Comparison of ENCODE assay signal across 8 cellular contexts in the genomic region with DNA sequence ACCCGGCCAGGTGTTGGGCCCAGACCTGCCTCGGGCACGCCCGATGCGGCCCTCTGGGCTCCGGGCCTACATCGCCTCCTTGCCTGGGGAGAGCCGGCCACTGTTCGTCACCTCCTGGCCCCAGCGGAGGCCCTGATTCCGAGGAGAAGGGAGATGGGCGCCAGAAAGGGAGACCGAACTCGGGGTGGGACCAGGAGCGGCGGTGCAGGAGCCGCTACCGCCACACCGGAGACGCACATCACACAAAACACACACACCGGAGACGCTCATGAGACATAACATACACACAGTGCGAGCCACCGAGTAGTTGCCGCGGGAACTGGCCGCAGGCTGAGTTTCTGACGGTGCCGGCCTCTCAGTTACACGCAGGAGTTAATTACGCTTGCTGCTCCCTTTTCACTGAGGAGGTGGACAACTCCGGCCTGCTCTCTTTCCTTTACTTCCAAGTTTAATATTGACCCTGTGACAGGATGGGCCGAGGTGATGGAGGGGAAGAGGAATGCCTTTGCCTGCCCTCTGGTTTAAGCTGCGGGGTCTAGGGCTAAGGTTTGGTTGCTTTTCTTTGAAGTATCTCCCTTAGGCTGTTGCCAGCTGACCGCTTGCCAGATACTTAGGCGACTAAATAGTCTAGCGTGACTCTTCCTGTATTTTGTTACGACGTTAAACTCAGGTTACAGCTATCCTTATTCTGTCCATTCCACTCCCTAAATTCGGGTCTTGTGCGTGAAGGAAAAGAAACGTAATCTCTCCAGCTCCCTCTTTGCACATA. TPM values are rescaled to one million over a fixed set of nuclear protein-coding genes. Genes with fewer than 3 reads are reported as not detected.
DNase-seq lines count a peak whose midpoint lies in the region; ATAC-seq, FAIRE-seq and TF ChIP-seq lines count a peak whose summit lies in the region.

No MANE protein-coding gene starts in this region.

- WGBS in GM12878 (ENCODE audit: insufficient coverage, insufficient replicate concordance, low lambda C conversion rate, missing lambda C conversion rate): under 1% methylated on average over 40 of the region's 42 CpGs

- H3K9me2 ChIP-seq in PC-3 (replicated peaks; ENCODE audit: low read length): no peaks in the 10 kb centered on the region

- in situ Hi-C loops in GM12878 (cut with MboI): no loop called here

- H2AFZ ChIP-seq in PC-3 (ENCODE audit: low read length) (peak overlapping the region; percentile 90), GM12878 (ENCODE audit: control insufficient read depth, low read depth, low read length) (peak overlapping the region; percentile 47)

- peak; percentile 38 for ATAC-seq in GM21360 (IDR thresholded peaks at IDR 0.05; ENCODE audit: unreplicated experiment)
- peak; percentile 35 for ATAC-seq in HG03571 (IDR thresholded peaks at IDR 0.05; ENCODE audit: unreplicated experiment)
- peak; percentile 58 for ATAC-seq in PC-3
- ATAC-seq in GM12878: peak; percentile 74

- no peaks in the 10 kb centered on the region for H3F3A ChIP-seq in PC-3 (ENCODE audit: low read length, unreplicated experiment)

- TF ChIP-seq RAD21 in GM12878 (IDR thresholded peaks at IDR 0.05; ENCODE audit: insufficient read depth, low read depth, low read length): no peak

- peak overlapping the region; percentile 85 for H3K27ac ChIP-seq in PC-3 (ENCODE audit: low read length)
- peak overlapping the region; percentile 88 for H3K27ac ChIP-seq in GM12878 (ENCODE audit: control insufficient read depth, insufficient read depth)
- H3K27ac ChIP-seq in iPS-18a (ENCODE audit: low read length): peak overlapping the region; percentile 76

- POLR2A ChIA-PET in PC-3 (lab: Charles Lee; ENCODE audit: unreplicated experiment): interaction anchor here (0.6 to 1.6 kb wide), 4 partner anchors 17 to 186 kb away, joined by 5 to 11 read pairs (median 7); a partner anchor contains a TSS
- POLR2A ChIA-PET in GM12878 (lab: Charles Lee): interaction anchor here (0.5 to 2.4 kb wide), 11 partner anchors 11 to 753 kb away, joined by 3 to 16 read pairs (median 5); a partner anchor contains a TSS

- H3K4me1 ChIP-seq in PC-3 (ENCODE audit: insufficient read depth, low read length) (peaks cover 19% of the 10 kb centered on the region), GM12878 (ENCODE audit: control insufficient read depth, insufficient read depth, low read length) (peaks cover 7% of the 10 kb centered on the region), iPS-18a (ENCODE audit: control insufficient read depth, low read depth, low read length) (peaks cover 12% of the 10 kb centered on the region)

- H3K9ac ChIP-seq in PC-3 (ENCODE audit: low read length) (peak overlapping the region; percentile 99), GM12878 (ENCODE audit: control insufficient read depth, insufficient read depth, low read length) (peak overlapping the region; percentile 88), iPS-18a (ENCODE audit: low read length) (peak overlapping the region; percentile 98)

- DNase-seq in ELF-1 (ENCODE audit: low read depth, low spot score) (peak; percentile 78), PC-3 (peak; percentile 73), GM12878 (ENCODE audit: low read depth, low spot score) (peak; percentile 2), skeletal muscle cell (ENCODE audit: low read depth) (no peak), OCI-M2 (lab: John Stamatoyannopoulos, UW; ENCODE audit: unreplicated experiment) (no peak)

- intact Hi-C loops in PC-3 (cut with micrococcal nuclease): loop anchor here (2.0 kb wide), 2 partner anchors 102 to 582 kb away; a partner anchor contains a TSS
- intact Hi-C loops in GM12878 (cut with micrococcal nuclease; ENCODE audit: unreplicated experiment): loop anchor here (1.0 to 2.0 kb wide), 4 partner anchors 14 to 103 kb away; a partner anchor contains a TSS

- SMC1A ChIA-PET in GM12878 (lab: Charles Lee; ENCODE audit: uncharacterized antibody, unreplicated experiment): interaction anchor here (1.2 to 1.6 kb wide), 4 partner anchors 9 to 104 kb away, joined by 3 to 5 read pairs (median 4); no protein-coding TSS in a partner anchor

- RAD21 ChIA-PET in GM12878 (lab: Charles Lee; ENCODE audit: unreplicated experiment): interaction anchor here (0.6 to 2.4 kb wide), 9 partner anchors 13 to 708 kb away, joined by 3 to 11 read pairs (median 5); a partner anchor contains a TSS

- H3K4me2 ChIP-seq in PC-3 (ENCODE audit: low read length) (peak overlapping the region; percentile 96), GM12878 (ENCODE audit: control insufficient read depth, insufficient read depth) (peak overlapping the region; percentile 71)

- FAIRE-seq in GM12878 (lab: Jason Lieb, UNC): no peak

- H3K79me2 ChIP-seq in PC-3 (ENCODE audit: low read length) (peaks cover 55% of the 10 kb centered on the region), GM12878 (ENCODE audit: control insufficient read depth, insufficient read depth, low read length) (peaks cover 53% of the 10 kb centered on the region)

- H4K20me1 ChIP-seq in PC-3 (ENCODE audit: low read length) (peaks cover 35% of the 10 kb centered on the region), GM12878 (ENCODE audit: control insufficient read depth, insufficient read depth) (no peaks in the 10 kb centered on the region)

- no peak for TF ChIP-seq EP300 in GM12878 (IDR thresholded peaks at IDR 0.05; ENCODE audit: borderline replicate concordance in 1 of 2, control insufficient read depth in 1 of 2, low read depth in 2 of 2, low read length in 2 of 2)

- TF ChIP-seq CTCF in PC-3 (conservative IDR thresholded peaks at IDR 0.05; ENCODE audit: low read depth, low read length) (no peak), GM12878 (IDR thresholded peaks at IDR 0.05 in 2 of 3, conservative IDR thresholded peaks at IDR 0.05 in 1 of 3; ENCODE audit: control insufficient read depth in 2 of 3, extremely low read depth in 1 of 3, insufficient read depth in 1 of 3, low read depth in 3 of 3, low read length in 3 of 3) (no peak)

- BruUV-seq in PC-3 (replicated peaks; lab: Mats Ljungman, UMichigan) (TSS peak; percentile 57), GM12878 (replicated peaks; lab: Mats Ljungman, UMichigan) (TSS peak; percentile 71)

- peak; percentile 45 for TF ChIP-seq POLR2A in GM12878 (IDR thresholded peaks at IDR 0.05; ENCODE audit: low read depth, low read length)

- H3K9me3 ChIP-seq in PC-3 (ENCODE audit: low read length): no peaks in the 10 kb centered on the region
- H3K9me3 ChIP-seq in GM12878 (replicated peaks; ENCODE audit: control insufficient read depth, insufficient read depth, low read length): no peaks in the 10 kb centered on the region
- no peaks in the 10 kb centered on the region for H3K9me3 ChIP-seq in iPS-18a (ENCODE audit: control insufficient read depth, low read depth, low read length)

- peak overlapping the region; percentile 95 for H3K4me3 ChIP-seq in PC-3 (ENCODE audit: low read length)
- peak overlapping the region; percentile 84 for H3K4me3 ChIP-seq in GM12878
- peak overlapping the region; percentile 92 for H3K4me3 ChIP-seq in iPS-18a (ENCODE audit: low read length)
- peak overlapping the region; percentile 91 for H3K4me3 ChIP-seq in skeletal muscle cell (ENCODE audit: low read depth, low read length)

- peaks cover 10% of the 10 kb centered on the region for H3K36me3 ChIP-seq in PC-3 (ENCODE audit: low read depth, low read length)
- peaks cover 0 to 5% of the 10 kb centered on the region in 2 experiments; a peak in 3 of 4 replicates for H3K36me3 ChIP-seq in GM12878 (ENCODE audit: control insufficient read depth in 2 of 2, insufficient read depth in 2 of 2, low read length in 1 of 2)
- H3K36me3 ChIP-seq in iPS-18a (ENCODE audit: control insufficient read depth, low read depth, low read length): peaks cover 12% of the 10 kb centered on the region

- CTCF ChIA-PET in PC-3 (lab: Charles Lee) (interaction anchor here (0.6 to 1.3 kb wide), 2 partner anchors 102 to 1059 kb away, joined by 3 to 9 read pairs; no protein-coding TSS in a partner anchor), GM12878 (lab: Yijun Ruan, JAX) (interaction anchor here (0.9 to 2.4 kb wide), 13 partner anchors 10 to 651 kb away, joined by 3 to 22 read pairs (median 4); a partner anchor contains a TSS)

- no peaks in the 10 kb centered on the region for H3K27me3 ChIP-seq in PC-3 (ENCODE audit: low read length)
- H3K27me3 ChIP-seq in GM12878 (replicated peaks in 1 of 2; ENCODE audit: control insufficient read depth in 2 of 2, insufficient read depth in 2 of 2, low read length in 1 of 2): no peaks in the 10 kb centered on the region
- no peaks in the 10 kb centered on the region for H3K27me3 ChIP-seq in iPS-18a (ENCODE audit: control insufficient read depth, insufficient read depth, low read length)

RNA-seq across cellular contexts. Expression of a gene that starts 0.6 kb away (rescaled TPM):
- total RNA-seq in PC-3 (2014; rRNA removed) (71.1 and 72.3 TPM in 2 replicates), GM12878 (2014; rRNA removed) (49.8 and 59.3 TPM in 2 replicates), GM12878 (2014; rRNA removed; fragmentation: Illumina TruSeq; extraction: Trizol) (94.4 and 101 TPM in 2 replicates), GM12878 (2021) (127 and 129 TPM in 2 replicates)
- total RNA-seq in GM12878 (2013; cell fraction: nucleolus; rRNA removed): 99.6 and 103 TPM in 2 replicates
- 59.1 TPM for polyA plus RNA-seq in GM12878 (2011; ENCODE audit: low read depth)
- polyA plus RNA-seq in GM12878 (2011; rRNA removed) (86.1 and 145 TPM in 2 replicates), GM12878 (2014; fragmentation: Illumina TruSeq; extraction: Trizol) (117 and 151 TPM in 2 replicates), GM12878 (2014; fragmentation: Nextera tagmentation; extraction: Ambion mirVana) (100 to 1,000 TPM; 101 to 142 TPM), GM12878 (2014; rRNA removed) (54.8 and 66.4 TPM in 2 replicates), GM12878 (2016; fragmentation: Nextera tagmentation; extraction: Ambion mirVana) (100 to 1,000 TPM; 162 to 179 TPM)
- polyA plus RNA-seq in GM12878 (2011; cell fraction: cytosol; rRNA removed): 23.7 and 26.7 TPM in 2 replicates
- 27.5 and 28.7 TPM in 2 replicates for polyA plus RNA-seq in GM12878 (2011; cell fraction: nucleus; rRNA removed)
- 69.9 and 94.2 TPM in 2 replicates for polyA plus RNA-seq in GM12878 (2012)
- polyA minus RNA-seq in GM12878 (2011; rRNA and poly(A)+ RNA removed): 17.0 and 24.1 TPM in 2 replicates
- 12.3 and 17.2 TPM in 2 replicates for polyA minus RNA-seq in GM12878 (2011; cell fraction: cytosol; rRNA and poly(A)+ RNA removed)
- polyA minus RNA-seq in GM12878 (2011; cell fraction: nucleus; rRNA and poly(A)+ RNA removed): 12.5 and 18.3 TPM in 2 replicates

RNA-seq across cellular contexts. Expression of a gene that starts 12.9 kb away (rescaled TPM):
- total RNA-seq in PC-3 (2014; rRNA removed) (31.7 and 35.2 TPM in 2 replicates), GM12878 (2014; rRNA removed) (37.6 and 44.5 TPM in 2 replicates), GM12878 (2014; rRNA removed; fragmentation: Illumina TruSeq; extraction: Trizol) (43.2 and 47.7 TPM in 2 replicates), GM12878 (2021) (32.3 and 34.7 TPM in 2 replicates)
- 20.0 and 23.4 TPM in 2 replicates for total RNA-seq in GM12878 (2013; cell fraction: nucleolus; rRNA removed)
- 14.8 TPM for polyA plus RNA-seq in GM12878 (2011; ENCODE audit: low read depth)
- polyA plus RNA-seq in GM12878 (2011; rRNA removed) (33.3 and 51.2 TPM in 2 replicates), GM12878 (2014; fragmentation: Illumina TruSeq; extraction: Trizol) (46.6 and 61.1 TPM in 2 replicates), GM12878 (2014; fragmentation: Nextera tagmentation; extraction: Ambion mirVana) (10 to 100 TPM; 76.9 to 82.1 TPM), GM12878 (2014; rRNA removed) (24.5 and 33.0 TPM in 2 replicates), GM12878 (2016; fragmentation: Nextera tagmentation; extraction: Ambion mirVana) (10 to 100 TPM; 61.7 to 62.1 TPM)
- 16.0 and 23.9 TPM in 2 replicates for polyA plus RNA-seq in GM12878 (2011; cell fraction: cytosol; rRNA removed)
- 12.9 and 14.3 TPM in 2 replicates for polyA plus RNA-seq in GM12878 (2011; cell fraction: nucleus; rRNA removed)
- polyA plus RNA-seq in GM12878 (2012): 22.8 and 23.1 TPM in 2 replicates
- polyA minus RNA-seq in GM12878 (2011; rRNA and poly(A)+ RNA removed): 12.2 and 14.6 TPM in 2 replicates
- polyA minus RNA-seq in GM12878 (2011; cell fraction: cytosol; rRNA and poly(A)+ RNA removed): 6.5 and 10.5 TPM in 2 replicates
- polyA minus RNA-seq in GM12878 (2011; cell fraction: nucleus; rRNA and poly(A)+ RNA removed): 6.8 and 9.1 TPM in 2 replicates

Comparison
In these comparisons a context has a peak if more than half of its experiments do, and no peak if none do; other contexts are left out.
1. DNase-seq: peak in ELF-1 (single experiment), PC-3 (single experiment) and GM12878 (single experiment); none in skeletal muscle cell (single experiment) and OCI-M2 (single experiment).
2. Peak in every context shown above with its lines, with median percentiles within 50 percentile points of each other: ATAC-seq, H3K27ac ChIP-seq, H3K4me3 ChIP-seq and H3K9ac ChIP-seq.